32 cellular contexts compared by ENCODE assay signal in the genomic region with DNA sequence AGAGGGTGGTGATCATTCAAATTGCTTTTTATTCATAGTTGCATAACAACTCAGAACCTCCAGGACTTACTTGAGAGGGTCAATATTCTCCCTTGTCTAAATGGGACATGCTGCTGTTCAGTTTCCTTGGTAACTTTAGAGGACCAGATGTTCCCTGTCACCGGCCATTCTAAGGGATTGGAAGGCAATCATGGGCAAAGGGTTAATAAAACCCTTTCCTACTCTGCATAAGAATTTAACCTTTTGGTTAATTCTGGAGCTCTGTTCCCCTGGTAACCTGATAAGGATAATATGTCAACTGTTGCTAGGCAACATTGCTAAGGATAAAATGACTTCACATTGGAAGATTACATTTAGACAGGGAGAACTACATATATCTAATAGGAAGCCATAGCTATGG.
"Had no signal": no experiment of that assay in that cellular context is flagged by ENCODE, and none has a peak within 500 bp of the region (broad histone marks: within the 10 kb centered on the region; RNA-seq: fewer than 3 reads in every experiment).

No MANE protein-coding gene starts in this region.

- H3K4me1 Mint-ChIP-seq: activated CD4-positive, alpha-beta T cell treated with anti-CD3 and anti-CD28 coated beads for 36 hours; activated CD8-positive, alpha-beta memory T cell treated with anti-CD3 and anti-CD28 coated beads, Interleukin-2, amount 10 ng/mL, durations not matched to agents 7 days and 5 days; naive thymus-derived CD4-positive, alpha-beta T cell had no signal

- H3K27ac ChIP-seq: adrenal gland, body of pancreas, coronary artery, pancreas, prostate gland, skin epidermis, thoracic aorta, uterus had no signal

- H3K4me1 ChIP-seq: adrenal gland, body of pancreas, pancreas, prostate gland, uterus had no signal

- H3K27me3 Mint-ChIP-seq: activated CD4-positive, alpha-beta T cell treated with anti-CD3 and anti-CD28 coated beads for 36 hours; activated CD8-positive, alpha-beta memory T cell treated with anti-CD3 and anti-CD28 coated beads, Interleukin-2, amount 10 ng/mL, durations not matched to agents 7 days and 5 days; activated naive CD8-positive, alpha-beta T cell; naive thymus-derived CD4-positive, alpha-beta T cell; type B pancreatic cell had no signal

- DNase-seq: activated CD4-positive, alpha-beta T cell treated with anti-CD3 and anti-CD28 coated beads for 36 hours; activated CD4-positive, CD25-positive, alpha-beta regulatory T cell; activated CD8-positive, alpha-beta memory T cell treated with anti-CD3 and anti-CD28 coated beads, Interleukin-2, amount 10 ng/mL, durations not matched to agents 7 days and 5 days; activated CD8-positive, alpha-beta T cell treated with anti-CD3 and anti-CD28 coated beads, Interleukin-2, amount 10 ng/mL, durations not matched to agents 7 days and 5 days; activated effector memory CD4-positive, alpha-beta T cell treated with Interleukin-2 at 50 U/mL for 16 hours; activated naive CD4-positive, alpha-beta T cell treated with Interleukin-2 at 50 U/mL for 16 hours; adrenal gland; aorta; body of pancreas; cerebellar nuclear complex; endodermal cell; foreskin fibroblast; hippocampal formation; kidney; left colon; midbrain; naive thymus-derived CD4-positive, alpha-beta T cell; pancreas; retina; stimulated activated CD4-positive, alpha-beta T cell treated with anti-CD3 and anti-CD28 coated beads, Interleukin-12 subunit alpha, Interleukin-12 subunit beta, amount 100 ng/mL, for 4 hours; stimulated activated CD4-positive, alpha-beta T cell treated with anti-CD3 and anti-CD28 coated beads, Interleukin-4, amount 100 ng/mL, for 1 hour; stimulated activated naive CD8-positive, alpha-beta T cell treated with anti-CD3 and anti-CD28 coated beads, Interleukin-15, Interleukin-2, amounts not matched to agents 100 U/mL and 50 U/mL, for 24 hours; uterus had no signal

- H3K4me3 Mint-ChIP-seq: activated CD4-positive, alpha-beta T cell treated with anti-CD3 and anti-CD28 coated beads for 36 hours; activated CD8-positive, alpha-beta memory T cell treated with anti-CD3 and anti-CD28 coated beads, Interleukin-2, amount 10 ng/mL, durations not matched to agents 7 days and 5 days; activated CD8-positive, alpha-beta T cell treated with anti-CD3 and anti-CD28 coated beads, Interleukin-2, amount 10 ng/mL, durations not matched to agents 7 days and 5 days; activated naive CD8-positive, alpha-beta T cell; endodermal cell; naive thymus-derived CD4-positive, alpha-beta T cell; neural crest cell; type B pancreatic cell had no signal

- H3K9me3 Mint-ChIP-seq: endodermal cell, neural crest cell, type B pancreatic cell had no signal

- H3K36me3 Mint-ChIP-seq: activated CD8-positive, alpha-beta memory T cell treated with anti-CD3 and anti-CD28 coated beads, Interleukin-2, amount 10 ng/mL, durations not matched to agents 7 days and 5 days; activated naive CD8-positive, alpha-beta T cell; naive thymus-derived CD4-positive, alpha-beta T cell; type B pancreatic cell had no signal

- H3K27me3 ChIP-seq: adrenal gland, body of pancreas, pancreas, uterus had no signal

- H3K4me3 ChIP-seq: adrenal gland, body of pancreas, coronary artery, pancreas, prostate gland, skin epidermis, thoracic aorta, uterus had no signal

- ATAC-seq: activated CD4-positive, alpha-beta T cell treated with anti-CD3 and anti-CD28 coated beads for 36 hours; activated CD8-positive, alpha-beta memory T cell treated with anti-CD3 and anti-CD28 coated beads, Interleukin-2, amount 10 ng/mL, durations not matched to agents 7 days and 5 days; activated CD8-positive, alpha-beta T cell treated with anti-CD3 and anti-CD28 coated beads, Interleukin-2, amount 10 ng/mL, durations not matched to agents 7 days and 5 days; body of pancreas; esophagus mucosa; left colon; naive thymus-derived CD4-positive, alpha-beta T cell; pancreas; sciatic nerve; stimulated activated naive CD8-positive, alpha-beta T cell treated with anti-CD3 and anti-CD28 coated beads, Interleukin-15, Interleukin-2, amounts not matched to agents 100 U/mL and 50 U/mL, for 24 hours had no signal

- H3K36me3 ChIP-seq: pancreas, prostate gland, thoracic aorta, uterus had no signal

- H3K9me3 ChIP-seq: adrenal gland, body of pancreas, pancreas, prostate gland, thoracic aorta, uterus had no signal

- H3K27ac Mint-ChIP-seq: activated CD4-positive, alpha-beta T cell treated with anti-CD3 and anti-CD28 coated beads for 36 hours; activated CD8-positive, alpha-beta memory T cell treated with anti-CD3 and anti-CD28 coated beads, Interleukin-2, amount 10 ng/mL, durations not matched to agents 7 days and 5 days; activated CD8-positive, alpha-beta T cell treated with anti-CD3 and anti-CD28 coated beads, Interleukin-2, amount 10 ng/mL, durations not matched to agents 7 days and 5 days; activated naive CD8-positive, alpha-beta T cell; endodermal cell; naive thymus-derived CD4-positive, alpha-beta T cell; type B pancreatic cell had no signal
